Comparison of ENCODE assay signal across 9 cellular contexts in the genomic region with DNA sequence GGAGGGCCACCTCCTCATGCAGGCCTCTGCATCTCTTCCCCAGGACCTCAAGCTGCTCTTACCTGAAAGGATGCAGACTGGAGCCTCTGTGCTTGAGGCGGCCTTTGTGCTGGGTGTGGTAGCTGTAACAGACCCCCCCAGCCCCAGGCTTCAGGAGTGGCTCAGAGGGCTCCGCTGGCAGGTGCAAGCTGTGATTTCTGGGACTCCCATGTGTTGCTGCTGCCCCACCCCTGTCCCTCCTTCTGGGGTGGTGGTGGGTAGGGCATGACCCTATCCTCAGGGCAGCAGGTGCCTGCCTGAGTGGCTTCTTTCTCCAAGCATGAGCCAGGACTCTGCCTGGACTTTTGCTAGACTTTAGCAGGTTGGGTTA.
DNase-seq lines count a peak whose midpoint lies in the region; ATAC-seq, FAIRE-seq and TF ChIP-seq lines count a peak whose summit lies in the region.
"Had no signal": no experiment of that assay in that cellular context is flagged by ENCODE, and none has a peak within 500 bp of the region (broad histone marks: within the 10 kb centered on the region; RNA-seq: fewer than 3 reads in every experiment).

No MANE protein-coding gene starts in this region.

- no peak overlapping the region for H2AFZ ChIP-seq in GM12878 (ENCODE audit: control insufficient read depth, low read depth, low read length)
- H2AFZ ChIP-seq in neuronal stem cell (ENCODE audit: low read length), result peak overlapping the region; percentile 14

- H3K9ac ChIP-seq in GM12878 (ENCODE audit: control insufficient read depth, insufficient read depth, low read length) (no peak overlapping the region), neuronal stem cell (ENCODE audit: low read depth, low read length, poor library complexity) (no peak overlapping the region)

- no peak for DNase-seq in CD4-positive, CD25-positive, alpha-beta regulatory T cell
- peak; percentile 35 for DNase-seq in HPDE6-E6E7 (ENCODE audit: extremely low spot score)
- no peak for DNase-seq in GM12878 (ENCODE audit: low read depth, low spot score)
- DNase-seq in neuronal stem cell (ENCODE audit: low spot score), result no peak
- no peak for DNase-seq in middle frontal gyrus (ENCODE audit: extremely low spot score, low spot score)
- DNase-seq in DMS114 treated with DMSO at 0.1 percent for 48 hours (lab: John Stamatoyannopoulos, UW; ENCODE audit: unreplicated experiment), result no peak
- no peak for DNase-seq in GF-D8 (lab: John Stamatoyannopoulos, UW)
- DNase-seq in NCI-H2227 (lab: John Stamatoyannopoulos, UW; ENCODE audit: unreplicated experiment), result no peak

- no peak overlapping the region for H4K8ac ChIP-seq in neuronal stem cell (ENCODE audit: low read depth, low read length)

- no peak overlapping the region for H2AK5ac ChIP-seq in neuronal stem cell (ENCODE audit: low read depth, low read length)

- no peak for TF ChIP-seq EP300 in GM12878 (IDR thresholded peaks at IDR 0.05; ENCODE audit: borderline replicate concordance in 1 of 2, control insufficient read depth in 1 of 2, low read depth in 2 of 2, low read length in 2 of 2)

- RAD21 ChIA-PET in GM12878 (lab: Charles Lee; ENCODE audit: unreplicated experiment), result interaction anchor here (0.6 to 2.3 kb wide), 3 partner anchors 465 to 1210 kb away, joined by 3 to 8 read pairs (median 3); no protein-coding TSS in a partner anchor

- H3K9me3 ChIP-seq in CD4-positive, CD25-positive, alpha-beta regulatory T cell (ENCODE audit: control insufficient read depth in 2 of 2, low read length in 2 of 2), result no peaks in the 10 kb centered on the region
- H3K9me3 ChIP-seq in GM12878 (replicated peaks; ENCODE audit: control insufficient read depth, insufficient read depth, low read length), result no peaks in the 10 kb centered on the region
- H3K9me3 ChIP-seq in neuronal stem cell (replicated peaks in 1 of 2; ENCODE audit: control insufficient read depth in 2 of 2, insufficient read depth in 1 of 2, low read depth in 1 of 2, low read length in 2 of 2), result no peaks in the 10 kb centered on the region

- POLR2A ChIA-PET in GM12878 (lab: Charles Lee), result no interaction called here

- H3K36me3 Mint-ChIP-seq in CD4-positive, CD25-positive, alpha-beta regulatory T cell, result peaks cover 3% of the 10 kb centered on the region

- H3K4me1 ChIP-seq in CD4-positive, CD25-positive, alpha-beta regulatory T cell (ENCODE audit: control insufficient read depth, insufficient read depth, low read length, poor library complexity, severe bottlenecking), result no peaks in the 10 kb centered on the region
- H3K4me1 ChIP-seq in GM12878 (ENCODE audit: control insufficient read depth, insufficient read depth, low read length), result no peaks in the 10 kb centered on the region
- H3K4me1 ChIP-seq in neuronal stem cell (ENCODE audit: control insufficient read depth in 2 of 2, insufficient read depth in 1 of 2, low read depth in 1 of 2, low read length in 2 of 2), result peaks cover 4 to 14% of the 10 kb centered on the region in 2 donors

- no peaks in the 10 kb centered on the region for H3K79me1 ChIP-seq in neuronal stem cell (ENCODE audit: low read depth, low read length)

- H3K4me2 ChIP-seq in GM12878 (ENCODE audit: control insufficient read depth, insufficient read depth) (no peak overlapping the region), neuronal stem cell (ENCODE audit: insufficient read depth, low read length, poor library complexity, severe bottlenecking) (no peak overlapping the region)

- H3K4ac ChIP-seq in neuronal stem cell (ENCODE audit: low read length), result no peak overlapping the region

- no peak overlapping the region for H3K4me3 Mint-ChIP-seq in CD4-positive, CD25-positive, alpha-beta regulatory T cell
- H3K4me3 Mint-ChIP-seq: activated T-cell treated with anti-CD3 and anti-CD28 coated beads, Interleukin-2, amount 50 U/mL, for 4 hours had no signal

- intact Hi-C loops in GM12878 (cut with micrococcal nuclease; ENCODE audit: unreplicated experiment), result no loop called here

- no peak overlapping the region for H4K91ac ChIP-seq in neuronal stem cell (ENCODE audit: low read depth, low read length, poor library complexity)

- no peak for TF ChIP-seq CTCF in GM12878 (IDR thresholded peaks at IDR 0.05 in 2 of 3, conservative IDR thresholded peaks at IDR 0.05 in 1 of 3; ENCODE audit: control insufficient read depth in 2 of 3, extremely low read depth in 1 of 3, insufficient read depth in 1 of 3, low read depth in 3 of 3, low read length in 3 of 3)

- H4K20me1 ChIP-seq in GM12878 (ENCODE audit: control insufficient read depth, insufficient read depth), result no peaks in the 10 kb centered on the region

- peak overlapping the region in 2 of 3 donors; percentile 4 to 69 for H3K27ac Mint-ChIP-seq in CD4-positive, CD25-positive, alpha-beta regulatory T cell

- H3K23ac ChIP-seq in neuronal stem cell (ENCODE audit: low read depth, low read length, poor library complexity), result no peak overlapping the region

- no TSS peak for BruUV-seq in GM12878 (replicated peaks; lab: Mats Ljungman, UMichigan)

- peaks cover 0 to 8% (median 5%) of the 10 kb centered on the region in 4 donors for H3K4me1 Mint-ChIP-seq in CD4-positive, CD25-positive, alpha-beta regulatory T cell

- ATAC-seq in CD4-positive, CD25-positive, alpha-beta regulatory T cell (ENCODE audit: low read depth in 2 of 2), result no peak
- peak; percentile 14 for ATAC-seq in GM12878

- TF ChIP-seq POLR2A in GM12878 (IDR thresholded peaks at IDR 0.05; ENCODE audit: low read depth, low read length), result no peak

- no peak overlapping the region for H2BK12ac ChIP-seq in neuronal stem cell (ENCODE audit: low read length)

- H3K27me3 ChIP-seq in CD4-positive, CD25-positive, alpha-beta regulatory T cell (ENCODE audit: control insufficient read depth, insufficient read depth, low read length), result no peaks in the 10 kb centered on the region
- H3K27me3 ChIP-seq in GM12878 (replicated peaks in 1 of 2; ENCODE audit: control insufficient read depth in 2 of 2, insufficient read depth in 2 of 2, low read length in 1 of 2) (no peaks in the 10 kb centered on the region), neuronal stem cell (ENCODE audit: control insufficient read depth in 3 of 3, insufficient read depth in 3 of 3, low read depth in 1 of 3, low read length in 3 of 3) (no peaks in the 10 kb centered on the region)

- no peak for TF ChIP-seq RAD21 in GM12878 (IDR thresholded peaks at IDR 0.05; ENCODE audit: insufficient read depth, low read depth, low read length)

- H2BK5ac ChIP-seq in neuronal stem cell (ENCODE audit: low read length), result no peak overlapping the region

- H3K27me3 Mint-ChIP-seq in CD4-positive, CD25-positive, alpha-beta regulatory T cell, result no peaks in the 10 kb centered on the region

- H2BK120ac ChIP-seq in neuronal stem cell (ENCODE audit: low read depth, low read length), result no peak overlapping the region

- peaks cover 19% of the 10 kb centered on the region for H3K36me3 ChIP-seq in CD4-positive, CD25-positive, alpha-beta regulatory T cell (ENCODE audit: control insufficient read depth, insufficient read depth, low read length)
- H3K36me3 ChIP-seq in GM12878 (ENCODE audit: control insufficient read depth in 2 of 2, insufficient read depth in 2 of 2, low read length in 1 of 2) (peaks cover 9 to 23% of the 10 kb centered on the region in 2 experiments; a peak in 3 of 4 replicates), neuronal stem cell (replicated peaks in 1 of 2; ENCODE audit: control insufficient read depth in 2 of 2, insufficient read depth in 2 of 2, low read length in 2 of 2) (peaks cover 10 to 55% of the 10 kb centered on the region in 2 donors)

- WGBS in GM12878 (ENCODE audit: insufficient coverage, insufficient replicate concordance, low lambda C conversion rate, missing lambda C conversion rate), result 60% methylated on average over 2 of the region's 2 CpGs
- WGBS in neuronal stem cell (ENCODE audit: extremely low coverage in 2 of 2, insufficient read length in 2 of 2, insufficient replicate concordance in 1 of 2), 2 donors, result no CpG with 5 or more reads among the region's 2 CpGs

- FAIRE-seq in GM12878 (lab: Jason Lieb, UNC), result no peak

- no peak overlapping the region for H3K27ac ChIP-seq in CD4-positive, CD25-positive, alpha-beta regulatory T cell (ENCODE audit: insufficient read depth, low read length, poor library complexity, severe bottlenecking)
- H3K27ac ChIP-seq in GM12878 (ENCODE audit: control insufficient read depth, insufficient read depth) (no peak overlapping the region), neuronal stem cell (replicated peaks; ENCODE audit: low read length) (no peak overlapping the region)

- no peak overlapping the region for H3K14ac ChIP-seq in neuronal stem cell (ENCODE audit: low read length)

- SMC1A ChIA-PET in GM12878 (lab: Charles Lee; ENCODE audit: uncharacterized antibody, unreplicated experiment), result interaction anchor here (0.5 to 1.8 kb wide), 7 partner anchors 15 to 956 kb away, joined by 3 to 10 read pairs (median 3); no protein-coding TSS in a partner anchor

- no peaks in the 10 kb centered on the region for H3K9me3 Mint-ChIP-seq in CD4-positive, CD25-positive, alpha-beta regulatory T cell
- H3K9me3 Mint-ChIP-seq: activated T-cell treated with anti-CD3 and anti-CD28 coated beads, Interleukin-2, amount 50 U/mL, for 4 hours had no signal

- H3K79me2 ChIP-seq in GM12878 (ENCODE audit: control insufficient read depth, insufficient read depth, low read length), result no peaks in the 10 kb centered on the region

- H3K4me3 ChIP-seq in CD4-positive, CD25-positive, alpha-beta regulatory T cell (ENCODE audit: low read depth, low read length), result no peak overlapping the region
- H3K4me3 ChIP-seq in GM12878 (no peak overlapping the region), neuronal stem cell (ENCODE audit: low read length in 2 of 2) (no peak overlapping the region)

- in situ Hi-C loops in GM12878 (cut with MboI), result no loop called here

- CTCF ChIA-PET in GM12878 (lab: Yijun Ruan, JAX), result interaction anchor here (0.6 to 2.8 kb wide), 21 partner anchors 8 to 957 kb away, joined by 3 to 18 read pairs (median 4); no protein-coding TSS in a partner anchor

- no peak overlapping the region for H2BK15ac ChIP-seq in neuronal stem cell (ENCODE audit: low read length)

- H3K18ac ChIP-seq in neuronal stem cell (ENCODE audit: low read length), result peak overlapping the region; percentile 27

TF ChIP-seq in GM12878, 131 proteins besides CTCF, POLR2A, EP300 and RAD21 (continues in another document):
- peak; percentile 41; the same call in 1 of the 2 replicates for TF ChIP-seq NFXL1 (IDR thresholded peaks at IDR 0.05; ENCODE audit: borderline replicate concordance)
